ENCODE assay signal across 12 cellular contexts in genomic region chr10:75397571-75397921, GRCh38. TPM values are rescaled to one million over a fixed set of nuclear protein-coding genes. Genes with fewer than 3 reads are reported as not detected.
DNase-seq lines count a peak whose midpoint lies in the region; ATAC-seq, FAIRE-seq and TF ChIP-seq lines count a peak whose summit lies in the region.
"Had no signal": no experiment of that assay in that cellular context is flagged by ENCODE, and none has a peak within 500 bp of the region (broad histone marks: within the 10 kb centered on the region; RNA-seq: fewer than 3 reads in every experiment).

No MANE protein-coding gene starts in this region.

- peaks cover 93% of the 10 kb centered on the region for H3K27me3 Mint-ChIP-seq in GM23338 (ENCODE audit: insufficient read depth, low read depth, poor library complexity)

- no peak overlapping the region for H2AFZ ChIP-seq in GM23338

- H3K4me2 ChIP-seq in GM23338: peak overlapping the region; percentile 85

- ATAC-seq in GM23338: no peak
- ATAC-seq in GM18498 (IDR thresholded peaks at IDR 0.05; ENCODE audit: unreplicated experiment): no peak

- H3K36me3 Mint-ChIP-seq in GM23338 (ENCODE audit: low read depth): peaks cover 2% of the 10 kb centered on the region; the same call in 1 of the 3 replicates
- H3K36me3 Mint-ChIP-seq: activated CD4-positive, alpha-beta memory T cell treated with anti-CD3 and anti-CD28 coated beads for 36 hours had no signal

- peak; percentile 43 for DNase-seq in GM23338 (ENCODE audit: low spot score)
- DNase-seq in caudate nucleus (lab: John Stamatoyannopoulos, UW): no peak
- DNase-seq in kidney glomerular epithelial cell (lab: John Stamatoyannopoulos, UW): peak; percentile 15
- DNase-seq in UCSD-AML1 (lab: John Stamatoyannopoulos, UW; ENCODE audit: unreplicated experiment): no peak
- DNase-seq in D721Med (ENCODE audit: insufficient read length, low spot score): no peak
- no peak for DNase-seq in NCI-H1436 (lab: John Stamatoyannopoulos, UW)
- DNase-seq: activated CD4-positive, alpha-beta memory T cell treated with anti-CD3 and anti-CD28 coated beads for 36 hours; NCI-H146; SJCRH30 had no signal

- peaks cover 2% of the 10 kb centered on the region; the same call in 1 of the 2 replicates for H3F3A ChIP-seq in GM23338 (replicated peaks; ENCODE audit: low read depth)

- H3K9me2 ChIP-seq in GM23338 (ENCODE audit: insufficient read depth): no peaks in the 10 kb centered on the region

- no peaks in the 10 kb centered on the region for H3K79me2 ChIP-seq in GM23338 (replicated peaks; ENCODE audit: insufficient read depth)

- TF ChIP-seq CTCF in GM23338 (conservative IDR thresholded peaks at IDR 0.05; ENCODE audit: low read depth in 2 of 2) (no peak), D721Med (IDR thresholded peaks at IDR 0.05; ENCODE audit: insufficient read depth, missing control alignments) (no peak)

- H3K36me3 ChIP-seq in GM23338 (ENCODE audit: insufficient read depth): no peaks in the 10 kb centered on the region

- H3K4me3 Mint-ChIP-seq in GM23338: peak overlapping the region; percentile 57
- H3K4me3 Mint-ChIP-seq: activated CD4-positive, alpha-beta memory T cell treated with anti-CD3 and anti-CD28 coated beads for 36 hours had no signal

- peaks cover 8% of the 10 kb centered on the region for H4K20me1 ChIP-seq in GM23338 (replicated peaks; ENCODE audit: insufficient read depth)

- peaks cover 98% of the 10 kb centered on the region for H3K27me3 ChIP-seq in GM23338 (ENCODE audit: insufficient read depth)
- H3K27me3 ChIP-seq: SJCRH30 had no signal

- H3K4me3 ChIP-seq in GM23338: peak overlapping the region; percentile 60
- peak overlapping the region; percentile 22 to 93 (median 45) for H3K4me3 ChIP-seq in skin epidermis
- H3K4me3 ChIP-seq: SJCRH30 had no signal

- H3K4me1 Mint-ChIP-seq in GM23338: peaks cover 18% of the 10 kb centered on the region

- H3K27ac ChIP-seq in GM23338 (ENCODE audit: low read depth) (no peak overlapping the region), caudate nucleus (ENCODE audit: low read depth, low read length) (peak overlapping the region; percentile 26), skin epidermis (peak overlapping the region in 20 of 21 experiments; percentile 70 to 96 (median 84))
- H3K27ac ChIP-seq: SJCRH30 had no signal

- peaks cover 3% of the 10 kb centered on the region; the same call in 2 of the 3 replicates for H3K9me3 Mint-ChIP-seq in GM23338
- H3K9me3 Mint-ChIP-seq: activated CD4-positive, alpha-beta memory T cell treated with anti-CD3 and anti-CD28 coated beads for 36 hours had no signal

- FAIRE-seq in D721Med (lab: Jason Lieb, UNC): no peak

- peaks cover 23% of the 10 kb centered on the region for H3K4me1 ChIP-seq in GM23338 (ENCODE audit: insufficient read depth)
- H3K4me1 ChIP-seq: SJCRH30 had no signal

- no peak overlapping the region for H3K27ac Mint-ChIP-seq in GM23338
- H3K27ac Mint-ChIP-seq: activated CD4-positive, alpha-beta memory T cell treated with anti-CD3 and anti-CD28 coated beads for 36 hours had no signal

TF ChIP-seq in GM23338, 12 proteins besides CTCF, POLR2A, EP300 and RAD21:
- TF ChIP-seq ZNF462 (CRISPR knock-in tag; IDR thresholded peaks at IDR 0.05) (no peak), ZNF114 (CRISPR knock-in tag; IDR thresholded peaks at IDR 0.05) (no peak), EZH2phosphoT487 (IDR thresholded peaks at IDR 0.05; ENCODE audit: unreplicated experiment) (peak; percentile 81), EZH2 (IDR thresholded peaks at IDR 0.05; ENCODE audit: low read depth, unreplicated experiment) (peak; percentile 85), REST (IDR thresholded peaks at IDR 0.05; ENCODE audit: unreplicated experiment) (no peak), NANOG (IDR thresholded peaks at IDR 0.05; ENCODE audit: borderline replicate concordance) (no peak)

RNA-seq across cellular contexts. Expression of gene ZNF503, which starts 4.0 kb away (rescaled TPM):
- total RNA-seq in GM23338 (2014; rRNA removed; shearing (Covaris generic)): 0.04 TPM in 1 of 2 replicates, not detected in the other
- polyA plus RNA-seq in GM23338 (2016; fragmentation: Nextera tagmentation; extraction: Ambion mirVana): 0.21 and 0.24 TPM in 2 replicates

RNA-seq across cellular contexts. Expression of gene LRMDA, which starts 33.9 kb away (rescaled TPM):
- total RNA-seq in GM23338 (2014; rRNA removed; shearing (Covaris generic)): 0.90 TPM in 1 of 2 replicates, not detected in the other
- polyA plus RNA-seq in GM23338 (2016; fragmentation: Nextera tagmentation; extraction: Ambion mirVana): 1.6 and 1.8 TPM in 2 replicates
- total RNA-seq: activated CD4-positive, alpha-beta memory T cell treated with anti-CD3 and anti-CD28 coated beads for 36 hours; G401 had no signal

Comparison
In these comparisons a context has a peak if more than half of its experiments do, and no peak if none do; other contexts are left out.
1. DNase-seq: peak in GM23338 (single experiment) and kidney glomerular epithelial cell (single experiment); none in caudate nucleus (0 of 61), UCSD-AML1 (single experiment), D721Med (single experiment) and NCI-H1436 (single experiment).